In the genomic region with DNA sequence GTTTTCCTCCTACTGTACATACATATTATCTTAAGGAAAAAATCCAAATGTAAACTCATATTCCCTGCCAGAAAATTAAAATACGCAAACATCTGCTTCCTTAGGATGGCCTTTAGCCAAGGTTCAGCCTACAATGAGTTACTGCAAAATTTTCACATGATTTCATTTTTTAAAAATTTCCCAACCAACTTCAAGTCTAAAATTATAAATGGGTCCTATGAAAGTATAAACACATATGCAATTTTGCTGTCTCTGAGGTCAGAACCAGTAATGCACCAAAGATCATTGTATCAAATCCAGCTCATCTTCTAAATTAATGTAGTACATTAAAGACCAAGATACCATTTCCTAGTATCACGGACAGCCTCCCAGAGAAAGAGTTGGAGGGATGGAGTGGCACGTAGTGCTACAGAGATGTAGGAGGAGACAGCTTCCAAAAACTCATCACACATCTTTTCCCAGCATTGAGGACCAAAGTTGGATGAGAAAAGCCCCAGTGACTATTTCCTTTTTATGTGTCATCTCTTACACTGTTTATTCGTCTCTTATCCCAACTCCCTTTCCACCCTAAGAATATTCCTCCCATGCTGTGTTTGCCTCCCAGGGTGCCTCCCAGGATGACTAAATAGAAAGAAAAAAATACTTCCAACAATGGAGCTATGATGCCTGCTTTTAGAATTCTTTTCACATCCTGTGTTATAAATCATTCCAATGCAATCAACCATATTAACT, we compare ENCODE assay signal across 14 cellular contexts.
DNase-seq lines count a peak whose midpoint lies in the region; ATAC-seq and TF ChIP-seq lines count a peak whose summit lies in the region.
"Had no signal": no experiment of that assay in that cellular context is flagged by ENCODE, and none has a peak within 500 bp of the region (broad histone marks: within the 10 kb centered on the region; RNA-seq: fewer than 3 reads in every experiment).

No MANE protein-coding gene starts in this region.

- no peaks in the 10 kb centered on the region for H3K4me1 Mint-ChIP-seq in activated T-cell treated with anti-CD3 and anti-CD28 coated beads, Interleukin-2, amount 50 U/mL, for 4 hours (ENCODE audit: low read depth)
- H3K4me1 Mint-ChIP-seq: B cell, immature natural killer cell had no signal

- H3K27me3 ChIP-seq in osteoblast (ENCODE audit: insufficient read depth, low read length), result no peaks in the 10 kb centered on the region
- H3K27me3 ChIP-seq in BE2C, result no peaks in the 10 kb centered on the region

- H3K36me3 Mint-ChIP-seq in activated T-cell treated with anti-CD3 and anti-CD28 coated beads, Interleukin-2, amount 50 U/mL, for 4 hours (ENCODE audit: insufficient read depth), result no peaks in the 10 kb centered on the region
- H3K36me3 Mint-ChIP-seq: immature natural killer cell had no signal

- no peaks in the 10 kb centered on the region for H3K9me3 ChIP-seq in osteoblast (ENCODE audit: low read depth, low read length)
- no peaks in the 10 kb centered on the region for H3K9me3 ChIP-seq in BE2C

- no peaks in the 10 kb centered on the region for H4K20me1 ChIP-seq in osteoblast (ENCODE audit: insufficient read depth, low read length)

- DNase-seq in AG09309 (ENCODE audit: low read depth), result peak; percentile 66
- peak; percentile 18 for DNase-seq in T1000 (lab: John Stamatoyannopoulos, UW)
- DNase-seq in fibroblast of the aortic adventitia (ENCODE audit: low read depth), result peak; percentile 77
- DNase-seq in osteoblast (ENCODE audit: insufficient read length, low spot score, missing footprints), result peak; percentile 72
- DNase-seq in NCI-H345 treated with DMSO at 0.1 percent for 48 hours (lab: John Stamatoyannopoulos, UW; ENCODE audit: unreplicated experiment), result no peak
- no peak for DNase-seq in activated T-cell treated with anti-CD3 and anti-CD28 coated beads, Interleukin-2, amount 50 U/mL, for 4 hours
- DNase-seq in BE2C, result no peak
- DNase-seq: activated T-cell treated with anti-CD3 and anti-CD28 coated beads, Interleukin-2, amount 50 U/mL, for 48 hours; GOT3; immature natural killer cell; NCI-H187 treated with DMSO at 0.1 percent for 48 hours had no signal

- H3K27ac ChIP-seq in osteoblast (ENCODE audit: low read depth, low read length), result peak overlapping the region; percentile 94
- H3K27ac ChIP-seq: epithelial cell of prostate had no signal

- H3K4me2 ChIP-seq in osteoblast (ENCODE audit: insufficient read depth, low read length), result peak overlapping the region; percentile 18

- H3K36me3 ChIP-seq in osteoblast (ENCODE audit: insufficient read depth, low read length) (no peaks in the 10 kb centered on the region), BE2C (no peaks in the 10 kb centered on the region)

- no peak for ATAC-seq in activated T-cell treated with anti-CD3 and anti-CD28 coated beads, Interleukin-2, amount 50 U/mL, for 4 hours
- ATAC-seq in HG03039 (IDR thresholded peaks at IDR 0.05; ENCODE audit: unreplicated experiment), result no peak

- H3K4me3 Mint-ChIP-seq in activated T-cell treated with anti-CD3 and anti-CD28 coated beads, Interleukin-2, amount 50 U/mL, for 4 hours, result no peak overlapping the region
- H3K4me3 Mint-ChIP-seq: B cell, immature natural killer cell had no signal

- no peaks in the 10 kb centered on the region for H3K9me3 Mint-ChIP-seq in activated T-cell treated with anti-CD3 and anti-CD28 coated beads, Interleukin-2, amount 50 U/mL, for 4 hours
- H3K9me3 Mint-ChIP-seq: immature natural killer cell had no signal

- TF ChIP-seq CTCF in AG09309 (IDR thresholded peaks at IDR 0.05; ENCODE audit: control insufficient read depth, insufficient read depth, low read depth, low read length, missing control alignments) (no peak), fibroblast of the aortic adventitia (IDR thresholded peaks at IDR 0.05; ENCODE audit: insufficient read depth, low read length) (no peak), osteoblast (IDR thresholded peaks at IDR 0.05; ENCODE audit: extremely low read depth, low read depth, low read length) (no peak), BE2C (IDR thresholded peaks at IDR 0.05; ENCODE audit: low read depth, low read length) (no peak)

- H3K4me3 ChIP-seq in AG09309 (ENCODE audit: control insufficient read depth, low read depth, low read length), result no peak overlapping the region
- H3K4me3 ChIP-seq in fibroblast of the aortic adventitia (ENCODE audit: low read depth, low read length), result no peak overlapping the region
- H3K4me3 ChIP-seq in osteoblast (ENCODE audit: insufficient read depth, low read length), result no peak overlapping the region
- no peak overlapping the region for H3K4me3 ChIP-seq in BE2C (ENCODE audit: low read depth, low read length)

- peaks cover 14% of the 10 kb centered on the region for H3K79me2 ChIP-seq in osteoblast (ENCODE audit: insufficient read depth, low read length)

- H3K27me3 Mint-ChIP-seq in activated T-cell treated with anti-CD3 and anti-CD28 coated beads, Interleukin-2, amount 50 U/mL, for 4 hours (ENCODE audit: low read depth), result no peaks in the 10 kb centered on the region
- H3K27me3 Mint-ChIP-seq: B cell had no signal

- H3K4me1 ChIP-seq in osteoblast (ENCODE audit: insufficient read depth, low read length) (peaks cover 26% of the 10 kb centered on the region), BE2C (peaks cover 3% of the 10 kb centered on the region; the same call in 1 of the 2 replicates)

- no peak overlapping the region for H2AFZ ChIP-seq in osteoblast (ENCODE audit: low read length)

Comparison
In these comparisons a context has a peak if more than half of its experiments do, and no peak if none do; other contexts are left out.
1. DNase-seq: peak in AG09309 (single experiment), T1000 (single experiment), fibroblast of the aortic adventitia (single experiment) and osteoblast (single experiment); none in NCI-H345 treated with DMSO at 0.1 percent for 48 hours (single experiment), activated T-cell treated with anti-CD3 and anti-CD28 coated beads, Interleukin-2, amount 50 U/mL, for 4 hours (single experiment) and BE2C (single experiment).